ENCODE assay signal across 10 cellular contexts in the genomic region with DNA sequence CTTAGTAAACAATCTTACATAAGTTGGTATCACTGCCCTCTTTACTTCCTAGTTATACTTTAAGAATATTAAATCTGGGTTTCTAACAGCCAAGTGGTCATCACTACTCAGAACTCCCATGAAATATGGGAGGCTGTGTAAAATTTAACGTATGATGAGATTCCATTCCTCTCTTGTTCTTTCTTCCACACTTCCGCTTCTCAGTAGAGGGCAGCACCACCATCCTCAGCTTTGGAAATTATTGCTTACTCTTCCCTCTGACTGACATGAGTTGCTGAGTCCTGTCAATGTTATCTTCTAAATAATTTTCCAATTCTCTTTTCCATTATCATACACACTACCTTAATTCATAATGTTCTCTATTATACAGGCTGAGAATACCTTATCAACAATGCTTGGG.
DNase-seq lines count a peak whose midpoint lies in the region; ATAC-seq and TF ChIP-seq lines count a peak whose summit lies in the region.
"Had no signal": no experiment of that assay in that cellular context is flagged by ENCODE, and none has a peak within 500 bp of the region (broad histone marks: within the 10 kb centered on the region; RNA-seq: fewer than 3 reads in every experiment).

No MANE protein-coding gene starts in this region.

- H3K36me3 ChIP-seq in right lobe of liver: no peaks in the 10 kb centered on the region

- H3K4me1 Mint-ChIP-seq in T-helper 17 cell: peaks cover 4% of the 10 kb centered on the region

- no peak overlapping the region for H3K4me3 Mint-ChIP-seq in T-helper 17 cell

- TF ChIP-seq POLR2A in right lobe of liver (IDR thresholded peaks at IDR 0.05): no peak

- TF ChIP-seq CTCF in HFF-Myc (IDR thresholded peaks at IDR 0.05; ENCODE audit: low read depth, low read length, missing control alignments) (peak; percentile 21), VCaP (conservative IDR thresholded peaks at IDR 0.05) (peak; percentile 74), right lobe of liver (IDR thresholded peaks at IDR 0.05) (peak; percentile 28 to 50 (median 40))

- H3K27ac ChIP-seq in VCaP (no peak overlapping the region), right lobe of liver (no peak overlapping the region)

- H3K27ac Mint-ChIP-seq in T-helper 17 cell: no peak overlapping the region

- H3K27me3 ChIP-seq in right lobe of liver: no peaks in the 10 kb centered on the region

- peaks cover 4% of the 10 kb centered on the region for H3K36me3 Mint-ChIP-seq in T-helper 17 cell (ENCODE audit: low read depth)

- H3K9me3 ChIP-seq in right lobe of liver (no peaks in the 10 kb centered on the region), T-helper 17 cell (ENCODE audit: control insufficient read depth, low read length, poor library complexity, severe bottlenecking) (no peaks in the 10 kb centered on the region)

- no peaks in the 10 kb centered on the region for H3K4me1 ChIP-seq in right lobe of liver

- no peaks in the 10 kb centered on the region for H3K27me3 Mint-ChIP-seq in T-helper 17 cell

- DNase-seq in NCI-H1105 treated with DMSO at 0.1 percent for 48 hours (lab: John Stamatoyannopoulos, UW): peak; percentile 42
- no peak for DNase-seq in NCI-H1105 (lab: John Stamatoyannopoulos, UW)
- no peak for DNase-seq in HFF-Myc (ENCODE audit: extremely low read depth, low read depth)
- no peak for DNase-seq in right lobe of liver
- DNase-seq in inferior parietal cortex (ENCODE audit: extremely low spot score): no peak
- no peak for DNase-seq in T-helper 17 cell
- DNase-seq: dermis blood vessel endothelial cell; stimulated activated CD4-positive, alpha-beta T cell treated with anti-CD3 and anti-CD28 coated beads, Interleukin-4, amount 100 ng/mL, for 24 hours had no signal

- H3K4me3 ChIP-seq in HFF-Myc (replicated peaks; ENCODE audit: low read depth, low read length): no peak overlapping the region
- H3K4me3 ChIP-seq in right lobe of liver: no peak overlapping the region

- peak; percentile 55 to 78 (median 62) for ATAC-seq in right lobe of liver
- no peak for ATAC-seq in HG03095 (IDR thresholded peaks at IDR 0.05; ENCODE audit: unreplicated experiment)
- ATAC-seq in T-helper 17 cell: no peak

- WGBS in right lobe of liver (ENCODE audit: insufficient coverage, low coverage, low lambda C conversion rate, missing lambda C conversion rate): 56% methylated on average over 2 of the region's 2 CpGs

- intact Hi-C loops in right lobe of liver (cut with DNase I): no loop called here

Comparison
In these comparisons a context has a peak if more than half of its experiments do, and no peak if none do; other contexts are left out.
1. CTCF ChIP-seq: peak in every context shown above with its lines; median percentile 74 in VCaP; 40 in right lobe of liver; 21 in HFF-Myc.
2. ATAC-seq: peak in right lobe of liver (4 of 4); none in HG03095 (single experiment) and T-helper 17 cell (single experiment).